ENCODE assay signal across 9 cellular contexts in genomic region chr11:68870470-68870869, GRCh38. TPM values are rescaled to one million over a fixed set of nuclear protein-coding genes. Genes with fewer than 3 reads are reported as not detected.
DNase-seq lines count a peak whose midpoint lies in the region; ATAC-seq and TF ChIP-seq lines count a peak whose summit lies in the region.
"Had no signal": no experiment of that assay in that cellular context is flagged by ENCODE, and none has a peak within 500 bp of the region (broad histone marks: within the 10 kb centered on the region; RNA-seq: fewer than 3 reads in every experiment).

No MANE protein-coding gene starts in this region.

- H3K4me1 Mint-ChIP-seq in progenitor cell of endocrine pancreas (ENCODE audit: low read depth): peaks cover 34% of the 10 kb centered on the region
- peaks cover 12% of the 10 kb centered on the region for H3K4me1 Mint-ChIP-seq in glutamatergic neuron (ENCODE audit: low read depth, unreplicated experiment)

- H3K36me3 Mint-ChIP-seq in progenitor cell of endocrine pancreas (ENCODE audit: insufficient read depth) (no peaks in the 10 kb centered on the region), glutamatergic neuron (ENCODE audit: unreplicated experiment) (no peaks in the 10 kb centered on the region)

- H3K4me3 Mint-ChIP-seq in progenitor cell of endocrine pancreas (ENCODE audit: low read depth): peak overlapping the region; percentile 63
- no peak overlapping the region for H3K4me3 Mint-ChIP-seq in glutamatergic neuron (ENCODE audit: unreplicated experiment)

- peaks cover 18% of the 10 kb centered on the region for H3K27me3 Mint-ChIP-seq in progenitor cell of endocrine pancreas
- peaks cover 8% of the 10 kb centered on the region for H3K27me3 Mint-ChIP-seq in glutamatergic neuron (ENCODE audit: unreplicated experiment)

- no peak overlapping the region for H3K27ac Mint-ChIP-seq in progenitor cell of endocrine pancreas
- no peak overlapping the region for H3K27ac Mint-ChIP-seq in glutamatergic neuron (ENCODE audit: unreplicated experiment)

- DNase-seq in DMS53 (lab: John Stamatoyannopoulos, UW): peak; percentile 58
- DNase-seq in OCI-M1 (lab: John Stamatoyannopoulos, UW): peak; percentile 93
- peak; percentile 37 for DNase-seq in fibroblast of peridontal ligament (ENCODE audit: extremely low read depth)
- DNase-seq in progenitor cell of endocrine pancreas (ENCODE audit: low spot score, unreplicated experiment): no peak
- no peak for DNase-seq in G401 (ENCODE audit: low spot score)
- DNase-seq in glutamatergic neuron: no peak
- DNase-seq in stimulated activated CD4-positive, alpha-beta T cell treated with anti-CD3 and anti-CD28 coated beads, Interleukin-4, amount 100 ng/mL, for 1 hour: no peak
- DNase-seq: NCI-H446 treated with DMSO at 0.1 percent for 48 hours had no signal

- H3K9me3 Mint-ChIP-seq in progenitor cell of endocrine pancreas (ENCODE audit: low read depth) (no peaks in the 10 kb centered on the region), glutamatergic neuron (ENCODE audit: unreplicated experiment) (peaks cover 2% of the 10 kb centered on the region)

- TF ChIP-seq CTCF in progenitor cell of endocrine pancreas (IDR thresholded peaks at IDR 0.05; ENCODE audit: unreplicated experiment) (no peak), glutamatergic neuron (IDR thresholded peaks at IDR 0.05; ENCODE audit: partially characterized antibody, unreplicated experiment) (no peak)

- in situ Hi-C loops in G401 (cut with HindIII; ENCODE audit: low sequenced_read_pairs): no loop called here

- ATAC-seq in GM21737 (IDR thresholded peaks at IDR 0.05; ENCODE audit: unreplicated experiment): no peak

RNA-seq across cellular contexts. Expression of gene CPT1A, which starts 28.8 kb away (rescaled TPM):
- 3.8 and 5.7 TPM in 2 replicates for total RNA-seq in progenitor cell of endocrine pancreas
- total RNA-seq in G401 (2014; rRNA removed; shearing (Covaris generic)): 1.2 and 1.9 TPM in 2 replicates
- total RNA-seq in glutamatergic neuron (ENCODE audit: unreplicated experiment): 4.1 TPM

RNA-seq across cellular contexts. Expression of gene MRPL21, which starts 33.2 kb away (rescaled TPM):
- 51.4 and 54.0 TPM in 2 replicates for total RNA-seq in progenitor cell of endocrine pancreas
- 99.9 and 120 TPM in 2 replicates for total RNA-seq in G401 (2014; rRNA removed; shearing (Covaris generic))
- total RNA-seq in glutamatergic neuron (ENCODE audit: unreplicated experiment): 54.3 TPM

RNA-seq across cellular contexts. Expression of gene IGHMBP2, which starts 33.2 kb away (rescaled TPM):
- 30.6 and 30.8 TPM in 2 replicates for total RNA-seq in progenitor cell of endocrine pancreas
- total RNA-seq in G401 (2014; rRNA removed; shearing (Covaris generic)): 19.1 and 21.3 TPM in 2 replicates
- 30.8 TPM for total RNA-seq in glutamatergic neuron (ENCODE audit: unreplicated experiment)

Comparison
In these comparisons a context has a peak if more than half of its experiments do, and no peak if none do; other contexts are left out.
1. DNase-seq: peak in DMS53 (single experiment), OCI-M1 (single experiment) and fibroblast of peridontal ligament (single experiment); none in progenitor cell of endocrine pancreas (single experiment), G401 (single experiment), glutamatergic neuron (single experiment) and stimulated activated CD4-positive, alpha-beta T cell treated with anti-CD3 and anti-CD28 coated beads, Interleukin-4, amount 100 ng/mL, for 1 hour (single experiment).